25 cellular contexts compared by ENCODE assay signal in genomic region chr1:178646821-178647220, GRCh38.
A peak's percentile ranks its signal among the peaks of the same experiment; 100 is the strongest.
DNase-seq lines count a peak whose midpoint lies in the region; ATAC-seq and TF ChIP-seq lines count a peak whose summit lies in the region.
"Had no signal": no experiment of that assay in that cellular context is flagged by ENCODE, and none has a peak within 500 bp of the region (broad histone marks: within the 10 kb centered on the region; RNA-seq: fewer than 3 reads in every experiment).

No MANE protein-coding gene starts in this region.

- peaks cover 17% of the 10 kb centered on the region for H3F3A ChIP-seq in OCI-LY1 (ENCODE audit: insufficient read depth, low read length)

- no peak overlapping the region for H3K4me2 ChIP-seq in OCI-LY1 (ENCODE audit: low read length)

- no peak overlapping the region; the same call in 1 of the 2 replicates for H3K9ac ChIP-seq in OCI-LY1 (ENCODE audit: low read length)

- peak overlapping the region; percentile 99 for H3K27ac ChIP-seq in OCI-LY1 (ENCODE audit: low read depth, low read length, poor library complexity, severe bottlenecking)
- H3K27ac ChIP-seq: SJSA1 had no signal

- no peaks in the 10 kb centered on the region for H3K9me3 ChIP-seq in OCI-LY1 (ENCODE audit: low read length)
- H3K9me3 ChIP-seq: SJSA1 had no signal

- H3K9me2 ChIP-seq in OCI-LY1 (ENCODE audit: low read depth, low read length), result no peaks in the 10 kb centered on the region

- H3K27ac Mint-ChIP-seq in nephron (peak overlapping the region; percentile 41 to 86 (median 45)), chondrocyte (ENCODE audit: unreplicated experiment) (no peak overlapping the region)
- H3K27ac Mint-ChIP-seq: B cell, T-helper 17 cell had no signal

- H3K27me3 ChIP-seq in OCI-LY1 (ENCODE audit: insufficient read depth, low read length), result no peaks in the 10 kb centered on the region
- H3K27me3 ChIP-seq: SJSA1 had no signal

- no peak overlapping the region for H3K4me3 ChIP-seq in AG10803 (ENCODE audit: low read length)
- H3K4me3 ChIP-seq in OCI-LY1 (ENCODE audit: low read depth, low read length, poor library complexity, severe bottlenecking), result no peak overlapping the region
- H3K4me3 ChIP-seq: K562, SJSA1 had no signal

- H3K9me3 Mint-ChIP-seq in nephron, result no peaks in the 10 kb centered on the region
- no peaks in the 10 kb centered on the region for H3K9me3 Mint-ChIP-seq in chondrocyte (ENCODE audit: low read depth)
- H3K9me3 Mint-ChIP-seq: CD4-positive, CD25-positive, alpha-beta regulatory T cell had no signal

- DNase-seq in AG10803 (ENCODE audit: low read depth) (peak; percentile 24), EL (peak; percentile 23), chondrocyte (ENCODE audit: low spot score) (no peak), OCI-M1 (lab: John Stamatoyannopoulos, UW) (no peak), NCI-H1092 treated with DMSO at 0.1 percent for 48 hours (lab: John Stamatoyannopoulos, UW) (no peak)
- DNase-seq: 8988T; CD4-positive, CD25-positive, alpha-beta regulatory T cell; DMS 273 treated with DMSO at 0.1 percent for 48 hours; DMS79 treated with DMSO at 0.1 percent for 48 hours; MM.1S; NCI-H1092; NCI-H1436 treated with DMSO at 0.1 percent for 48 hours; NCI-H2081; NCI-H2171; NCI-H345; NCI-H524 treated with DMSO at 0.1 percent for 48 hours; NCI-H82; SW 1271; T-helper 17 cell had no signal

- H2AFZ ChIP-seq in OCI-LY1 (ENCODE audit: low read length), result no peak overlapping the region

- ATAC-seq in GM18867 (IDR thresholded peaks at IDR 0.05; ENCODE audit: unreplicated experiment), result no peak
- ATAC-seq: K562, T-helper 17 cell had no signal

- no peaks in the 10 kb centered on the region for H3K36me3 Mint-ChIP-seq in nephron (ENCODE audit: low read depth)
- no peaks in the 10 kb centered on the region for H3K36me3 Mint-ChIP-seq in chondrocyte (ENCODE audit: low read depth)
- H3K36me3 Mint-ChIP-seq: CD4-positive, CD25-positive, alpha-beta regulatory T cell had no signal

- peaks cover 65% of the 10 kb centered on the region for H3K4me1 ChIP-seq in OCI-LY1 (ENCODE audit: insufficient read depth, low read length, severe bottlenecking)

- TF ChIP-seq CTCF in AG10803 (conservative IDR thresholded peaks at IDR 0.05; ENCODE audit: low read length), result no peak
- TF ChIP-seq CTCF in OCI-LY1 (IDR thresholded peaks at IDR 0.05; ENCODE audit: low read length), result no peak
- TF ChIP-seq CTCF in nephron (IDR thresholded peaks at IDR 0.05; ENCODE audit: unreplicated experiment in 3 of 3), result no peak
- TF ChIP-seq CTCF in chondrocyte (IDR thresholded peaks at IDR 0.05), result no peak

- H3K27me3 Mint-ChIP-seq in nephron (ENCODE audit: low read depth) (no peaks in the 10 kb centered on the region), chondrocyte (ENCODE audit: low read depth) (no peaks in the 10 kb centered on the region)
- H3K27me3 Mint-ChIP-seq: B cell; CD4-positive, CD25-positive, alpha-beta regulatory T cell had no signal

- H3K79me2 ChIP-seq in OCI-LY1 (ENCODE audit: insufficient read depth, low read length), result no peaks in the 10 kb centered on the region

- H4K20me1 ChIP-seq in OCI-LY1 (ENCODE audit: insufficient read depth, low read length), result no peaks in the 10 kb centered on the region

- peaks cover 64% of the 10 kb centered on the region for H3K4me1 Mint-ChIP-seq in nephron
- peaks cover 22% of the 10 kb centered on the region for H3K4me1 Mint-ChIP-seq in chondrocyte (ENCODE audit: low read depth)
- H3K4me1 Mint-ChIP-seq: CD4-positive, CD25-positive, alpha-beta regulatory T cell had no signal

- H3K4me3 Mint-ChIP-seq in nephron, result peak overlapping the region in 1 of 3 experiments; percentile 43
- no peak overlapping the region for H3K4me3 Mint-ChIP-seq in chondrocyte (ENCODE audit: unreplicated experiment)
- H3K4me3 Mint-ChIP-seq: B cell; CD4-positive, CD25-positive, alpha-beta regulatory T cell; T-helper 17 cell had no signal

- H3K36me3 ChIP-seq in OCI-LY1 (ENCODE audit: insufficient read depth, low read length), result no peaks in the 10 kb centered on the region
- H3K36me3 ChIP-seq: SJSA1 had no signal

Comparison
In these comparisons a context has a peak if more than half of its experiments do, and no peak if none do; other contexts are left out.
1. DNase-seq: peak in AG10803 (single experiment) and EL (single experiment); none in chondrocyte (single experiment), OCI-M1 (single experiment) and NCI-H1092 treated with DMSO at 0.1 percent for 48 hours (single experiment).